ENCODE assay signal across 9 cellular contexts in genomic region chr6:14210077-14210476, GRCh38.
DNase-seq lines count a peak whose midpoint lies in the region; ATAC-seq and TF ChIP-seq lines count a peak whose summit lies in the region.
"Had no signal": no experiment of that assay in that cellular context is flagged by ENCODE, and none has a peak within 500 bp of the region (broad histone marks: within the 10 kb centered on the region; RNA-seq: fewer than 3 reads in every experiment).

No MANE protein-coding gene starts in this region.

- TF ChIP-seq CTCF in RWPE2 (IDR thresholded peaks at IDR 0.05; ENCODE audit: poor library complexity, severe bottlenecking) (no peak), GM13976 (IDR thresholded peaks at IDR 0.05; ENCODE audit: borderline replicate concordance, control extremely low read depth, extremely low read depth, insufficient read depth, missing control alignments) (no peak)

- in situ Hi-C loops in GM13976 (cut with MboI; ENCODE audit: low sequenced_read_pairs, unreplicated experiment) = loop anchor here (25.0 kb wide), 3 partner anchors 1177 to 1427 kb away; no protein-coding TSS in a partner anchor

- peak overlapping the region; percentile 79 for H3K4me3 Mint-ChIP-seq in activated naive CD4-positive, alpha-beta T cell treated with anti-CD3 and anti-CD28 coated beads, Interleukin-2, amount 50 U/mL, for 24 hours

- H3K4me1 ChIP-seq in RWPE2 (ENCODE audit: insufficient read depth, poor library complexity, severe bottlenecking) = peaks cover 17% of the 10 kb centered on the region
- H3K4me1 ChIP-seq in iPS-18a (ENCODE audit: control insufficient read depth, low read depth, low read length) = peaks cover 12% of the 10 kb centered on the region
- H3K4me1 ChIP-seq in subcutaneous abdominal adipose tissue (ENCODE audit: control insufficient read depth in 5 of 5, insufficient read depth in 5 of 5, low read length in 5 of 5) = peaks cover 5 to 20% (median 16%) of the 10 kb centered on the region in 5 donors

- H3K4me3 ChIP-seq in RWPE2 (ENCODE audit: severe bottlenecking) (no peak overlapping the region), iPS-18a (ENCODE audit: low read length) (peak overlapping the region; percentile 67), subcutaneous abdominal adipose tissue (ENCODE audit: low read depth in 1 of 5, low read length in 5 of 5) (peak overlapping the region in 4 of 5 donors; percentile 68 to 79 (median 74))

- H3K27ac Mint-ChIP-seq in activated naive CD4-positive, alpha-beta T cell treated with anti-CD3 and anti-CD28 coated beads, Interleukin-2, amount 50 U/mL, for 24 hours = peak overlapping the region; percentile 59

- peak overlapping the region; percentile 38 for H3K27ac ChIP-seq in RWPE2 (ENCODE audit: poor library complexity, severe bottlenecking)
- H3K27ac ChIP-seq in iPS-18a (ENCODE audit: low read length) = no peak overlapping the region
- H3K27ac ChIP-seq in subcutaneous abdominal adipose tissue (ENCODE audit: low read depth, low read length) = peak overlapping the region; percentile 75

- no peaks in the 10 kb centered on the region for H3K9me3 ChIP-seq in RWPE2 (ENCODE audit: severe bottlenecking)
- H3K9me3 ChIP-seq in iPS-18a (ENCODE audit: control insufficient read depth, low read depth, low read length) = no peaks in the 10 kb centered on the region
- no peaks in the 10 kb centered on the region for H3K9me3 ChIP-seq in subcutaneous abdominal adipose tissue (ENCODE audit: control insufficient read depth in 5 of 5, low read length in 5 of 5)

- ATAC-seq in RWPE2 (ENCODE audit: low read depth) = no peak

- H3K36me3 Mint-ChIP-seq in activated naive CD4-positive, alpha-beta T cell treated with anti-CD3 and anti-CD28 coated beads, Interleukin-2, amount 50 U/mL, for 24 hours = no peaks in the 10 kb centered on the region

- H3K9me3 Mint-ChIP-seq in activated naive CD4-positive, alpha-beta T cell treated with anti-CD3 and anti-CD28 coated beads, Interleukin-2, amount 50 U/mL, for 24 hours = no peaks in the 10 kb centered on the region

- H3K9ac ChIP-seq in iPS-18a (ENCODE audit: low read length) = peak overlapping the region; percentile 41
- H3K9ac ChIP-seq in subcutaneous abdominal adipose tissue (ENCODE audit: low read length in 5 of 5) = peak overlapping the region in 4 of 5 donors; percentile 68 to 88 (median 84)

- no peaks in the 10 kb centered on the region for H3K36me3 ChIP-seq in RWPE2 (ENCODE audit: low read depth)
- no peaks in the 10 kb centered on the region for H3K36me3 ChIP-seq in iPS-18a (ENCODE audit: control insufficient read depth, low read depth, low read length)
- no peaks in the 10 kb centered on the region for H3K36me3 ChIP-seq in subcutaneous abdominal adipose tissue (ENCODE audit: control insufficient read depth in 5 of 5, insufficient read depth in 5 of 5, low read length in 5 of 5)

- no peak for DNase-seq in activated naive CD4-positive, alpha-beta T cell treated with Interleukin-2 at 50 U/mL for 16 hours
- DNase-seq in RWPE2 (ENCODE audit: low spot score) = no peak
- no peak for DNase-seq in DMS53 (lab: John Stamatoyannopoulos, UW)
- DNase-seq in GM13976 (ENCODE audit: low spot score) = no peak
- DNase-seq in NCI-H146 (lab: John Stamatoyannopoulos, UW) = no peak
- DNase-seq: T1000 had no signal

- no peaks in the 10 kb centered on the region for H3K27me3 Mint-ChIP-seq in activated naive CD4-positive, alpha-beta T cell treated with anti-CD3 and anti-CD28 coated beads, Interleukin-2, amount 50 U/mL, for 24 hours

- peaks cover 16% of the 10 kb centered on the region for H3K4me1 Mint-ChIP-seq in activated naive CD4-positive, alpha-beta T cell treated with anti-CD3 and anti-CD28 coated beads, Interleukin-2, amount 50 U/mL, for 24 hours

- no peaks in the 10 kb centered on the region for H3K27me3 ChIP-seq in RWPE2 (ENCODE audit: insufficient read depth, poor library complexity, severe bottlenecking)
- peaks cover 26% of the 10 kb centered on the region for H3K27me3 ChIP-seq in iPS-18a (ENCODE audit: control insufficient read depth, insufficient read depth, low read length)
- H3K27me3 ChIP-seq in subcutaneous abdominal adipose tissue (ENCODE audit: control insufficient read depth in 5 of 5, insufficient read depth in 4 of 5, low read length in 5 of 5) = no peaks in the 10 kb centered on the region
